Comparison of ENCODE assay signal across 12 cellular contexts in the genomic region with DNA sequence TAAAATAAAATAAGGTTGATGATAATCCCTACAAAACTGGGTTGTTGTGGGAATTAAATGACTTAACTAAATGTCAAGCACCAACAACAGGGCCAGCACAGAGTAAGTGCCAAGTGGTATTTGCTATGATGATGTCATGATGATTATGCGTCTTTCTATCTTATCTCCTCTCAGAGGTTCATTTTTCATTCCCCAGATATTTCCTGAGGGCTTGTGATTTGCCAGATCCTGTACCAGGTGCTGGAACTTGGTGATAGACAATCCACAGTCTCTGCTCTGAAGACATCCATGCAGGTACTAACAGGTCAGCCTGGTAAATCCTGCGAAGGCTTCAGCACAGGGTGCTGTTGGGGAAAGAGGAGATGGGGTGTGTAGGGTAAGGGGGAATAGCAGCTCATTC. TPM values are rescaled to one million over a fixed set of nuclear protein-coding genes. Genes with fewer than 3 reads are reported as not detected.
DNase-seq lines count a peak whose midpoint lies in the region; ATAC-seq and TF ChIP-seq lines count a peak whose summit lies in the region.
"Had no signal": no experiment of that assay in that cellular context is flagged by ENCODE, and none has a peak within 500 bp of the region (broad histone marks: within the 10 kb centered on the region; RNA-seq: fewer than 3 reads in every experiment).

No MANE protein-coding gene starts in this region.

- ATAC-seq in Right ventricle myocardium superior (ENCODE audit: poor library complexity) = peak; percentile 26
- no peak for ATAC-seq in T-cell (replicated peaks in 1 of 4)
- ATAC-seq in heart left ventricle = peak in 3 of 4 donors; percentile 57 to 69 (median 64)
- no peak for ATAC-seq in GM21786 (IDR thresholded peaks at IDR 0.05; ENCODE audit: unreplicated experiment)

- TF ChIP-seq POLR2A in heart left ventricle (IDR thresholded peaks at IDR 0.05) (no peak), thyroid gland (IDR thresholded peaks at IDR 0.05) (no peak)

- TF ChIP-seq CTCF in heart left ventricle (IDR thresholded peaks at IDR 0.05) (no peak), thyroid gland (IDR thresholded peaks at IDR 0.05) (no peak)

- H3K27ac Mint-ChIP-seq in T-cell = peak overlapping the region; percentile 22 to 73

- H3K36me3 ChIP-seq in heart left ventricle (no peaks in the 10 kb centered on the region), thyroid gland (no peaks in the 10 kb centered on the region)

- H3K27me3 ChIP-seq in heart left ventricle (no peaks in the 10 kb centered on the region), thyroid gland (no peaks in the 10 kb centered on the region)

- WGBS in heart left ventricle, 4 donors = 39 to 63% (median 47%) methylated on average over 2 of the region's 2 CpGs
- WGBS in thyroid gland, 2 donors = 77 to 91% methylated on average over 2 of the region's 2 CpGs

- DNase-seq in Right ventricle myocardium superior = no peak
- DNase-seq in cardiac septum (ENCODE audit: low spot score) = no peak
- no peak for DNase-seq in T-cell
- no peak for DNase-seq in heart left ventricle
- DNase-seq in thyroid gland = no peak
- DNase-seq in superior temporal gyrus (ENCODE audit: extremely low spot score) = no peak
- no peak for DNase-seq in mesenteric fat pad (ENCODE audit: low spot score)
- DNase-seq: activated effector memory CD4-positive, alpha-beta T cell treated with anti-CD3 and anti-CD28 coated beads, Interleukin-2, amount 50 U/mL, for 16 hours; C1 segment of cervical spinal cord; effector CD8-positive, alpha-beta T cell; Karpas-422 had no signal

- H3K9me3 Mint-ChIP-seq in T-cell = no peaks in the 10 kb centered on the region

- H3K9me3 ChIP-seq in heart left ventricle (no peaks in the 10 kb centered on the region), thyroid gland (no peaks in the 10 kb centered on the region)

- no peak overlapping the region for H3K4me3 Mint-ChIP-seq in T-cell

- H3K4me3 ChIP-seq in heart left ventricle = no peak overlapping the region
- H3K4me3 ChIP-seq in thyroid gland (replicated peaks in 1 of 3) = no peak overlapping the region

- H3K4me1 ChIP-seq in heart left ventricle (peaks cover 0 to 40% (median 6%) of the 10 kb centered on the region in 12 donors), thyroid gland (peaks cover 23 to 40% of the 10 kb centered on the region in 2 donors)

- intact Hi-C loops in Right ventricle myocardium superior (cut with DNase I) (no loop called here), cardiac septum (cut with DNase I) (no loop called here), heart left ventricle (cut with DNase I) (loop anchor here in 2 of 10 donors (5.0 to 10.0 kb wide), 2 partner anchors 41 to 49 kb away; no protein-coding TSS in a partner anchor), thyroid gland (cut with DNase I) (no loop called here)

- CTCF ChIA-PET in T-cell (lab: Charles Lee) = no interaction called here

- peak overlapping the region in 5 of 12 donors; percentile 3 to 59 (median 51) for H3K27ac ChIP-seq in heart left ventricle
- H3K27ac ChIP-seq in thyroid gland = peak overlapping the region; percentile 60 to 74 (median 66)

- no peaks in the 10 kb centered on the region for H3K27me3 Mint-ChIP-seq in T-cell

- POLR2A ChIA-PET in T-cell (lab: Charles Lee) = no interaction called here

- H3K4me1 Mint-ChIP-seq in T-cell = peaks cover 18 to 33% (median 32%) of the 10 kb centered on the region in 3 donors

- no peaks in the 10 kb centered on the region for H3K36me3 Mint-ChIP-seq in T-cell

RNA-seq across cellular contexts. Expression of a gene that starts 8.2 kb away (rescaled TPM):
- total RNA-seq in Right ventricle myocardium superior (138 TPM), cardiac septum (282 TPM), T-cell (1,000 to 10,000 TPM in 2 of 5 donors, 100 to 1,000 TPM in 3; 816 to 1,109 (median 896) TPM), heart left ventricle (100 to 1,000 TPM; 126 to 482 (median 238) TPM), thyroid gland (100 to 1,000 TPM; 228 to 375 (median 275) TPM), mesenteric fat pad (673 TPM)
- 100 to 1,000 TPM; 109 to 407 TPM for polyA plus RNA-seq in heart left ventricle

Comparison
In these comparisons a context has a peak if more than half of its experiments do, and no peak if none do; other contexts are left out.
1. ATAC-seq: peak in Right ventricle myocardium superior (single experiment) and heart left ventricle (3 of 4); none in T-cell (0 of 4) and GM21786 (single experiment).